ENCODE assay signal across 22 cellular contexts in genomic region chr4:185693548-185694215, GRCh38.
A peak's percentile ranks its signal among the peaks of the same experiment; 100 is the strongest.
DNase-seq lines count a peak whose midpoint lies in the region; ATAC-seq, FAIRE-seq and TF ChIP-seq lines count a peak whose summit lies in the region.
"Had no signal": no experiment of that assay in that cellular context is flagged by ENCODE, and none has a peak within 500 bp of the region (broad histone marks: within the 10 kb centered on the region; RNA-seq: fewer than 3 reads in every experiment).

No MANE protein-coding gene starts in this region.

- H3K9me3 Mint-ChIP-seq in H9: no peaks in the 10 kb centered on the region
- H3K9me3 Mint-ChIP-seq in activated CD8-positive, alpha-beta T cell treated with anti-CD3 and anti-CD28 coated beads for 36 hours: no peaks in the 10 kb centered on the region
- H3K9me3 Mint-ChIP-seq: activated T-cell treated with anti-CD3 and anti-CD28 coated beads, Interleukin-2, amount 50 U/mL, for 4 hours; effector memory CD8-positive, alpha-beta T cell; stimulated activated naive CD8-positive, alpha-beta T cell treated with anti-CD3 and anti-CD28 coated beads, Interleukin-15, Interleukin-2, amounts not matched to agents 100 ng/mL and 50 ng/mL, for 24 hours had no signal

- no peak overlapping the region for H3K27ac ChIP-seq in H9 (ENCODE audit: insufficient read length, low read depth, low read length)
- peak overlapping the region in 3 of 4 donors; percentile 0 to 19 (median 13) for H3K27ac ChIP-seq in esophagus muscularis mucosa (replicated peaks in 1 of 4)
- H3K27ac ChIP-seq in sigmoid colon: peak overlapping the region; percentile 12 to 61 (median 36)
- H3K27ac ChIP-seq in PC-3 (ENCODE audit: low read length): no peak overlapping the region

- no peaks in the 10 kb centered on the region for H3K79me1 ChIP-seq in H9 (ENCODE audit: insufficient read depth, low read depth, low read length, poor library complexity, severe bottlenecking)

- H4K20me1 ChIP-seq in H9 (ENCODE audit: control insufficient read depth, insufficient read depth, insufficient read length): no peaks in the 10 kb centered on the region
- H4K20me1 ChIP-seq in PC-3 (ENCODE audit: low read length): no peaks in the 10 kb centered on the region

- H3K4me1 ChIP-seq in H9 (ENCODE audit: insufficient read depth, low read length) (peaks cover 2% of the 10 kb centered on the region; the same call in 1 of the 2 replicates), esophagus muscularis mucosa (peaks cover 0 to 4% (median 1%) of the 10 kb centered on the region in 4 donors), sigmoid colon (peaks cover 0 to 25% (median 14%) of the 10 kb centered on the region in 4 donors), PC-3 (ENCODE audit: insufficient read depth, low read length) (no peaks in the 10 kb centered on the region)
- H3K4me1 ChIP-seq: Peyer's patch, upper lobe of left lung had no signal

- no peaks in the 10 kb centered on the region for H3F3A ChIP-seq in PC-3 (ENCODE audit: low read length, unreplicated experiment)

- no peaks in the 10 kb centered on the region for H3K9me2 ChIP-seq in PC-3 (replicated peaks; ENCODE audit: low read length)
- H3K9me2 ChIP-seq: SK-N-SH had no signal

- no peak overlapping the region for H3K4ac ChIP-seq in H9 (ENCODE audit: low read depth, low read length)

- no peak overlapping the region for H3K56ac ChIP-seq in H9 (ENCODE audit: insufficient read length, low read depth, low read length)

- H3K23me2 ChIP-seq in H9 (ENCODE audit: insufficient read length, low read depth, low read length, poor library complexity, severe bottlenecking): no peaks in the 10 kb centered on the region

- no peaks in the 10 kb centered on the region for H3K27me3 ChIP-seq in H9 (ENCODE audit: insufficient read depth, low read length)
- H3K27me3 ChIP-seq in esophagus muscularis mucosa: no peaks in the 10 kb centered on the region
- no peaks in the 10 kb centered on the region for H3K27me3 ChIP-seq in sigmoid colon
- no peaks in the 10 kb centered on the region for H3K27me3 ChIP-seq in PC-3 (ENCODE audit: low read length)
- H3K27me3 ChIP-seq: Peyer's patch, upper lobe of left lung had no signal

- H3K4me3 ChIP-seq in esophagus muscularis mucosa: no peak overlapping the region
- no peak overlapping the region for H3K4me3 ChIP-seq in sigmoid colon
- H3K4me3 ChIP-seq in PC-3 (ENCODE audit: low read length): no peak overlapping the region
- H3K4me3 ChIP-seq: Peyer's patch, smooth muscle cell, upper lobe of left lung had no signal

- POLR2A ChIA-PET in PC-3 (lab: Charles Lee; ENCODE audit: unreplicated experiment): no interaction called here
- POLR2A ChIA-PET in activated CD8-positive, alpha-beta T cell treated with anti-CD3 and anti-CD28 coated beads for 36 hours (lab: Charles Lee): no interaction called here

- CTCF ChIA-PET in PC-3 (lab: Charles Lee): no interaction called here
- CTCF ChIA-PET in activated CD8-positive, alpha-beta T cell treated with anti-CD3 and anti-CD28 coated beads for 36 hours (lab: Charles Lee): no interaction called here

- no peaks in the 10 kb centered on the region for H3K27me3 Mint-ChIP-seq in H9 (ENCODE audit: low read depth)
- H3K27me3 Mint-ChIP-seq in activated CD8-positive, alpha-beta T cell treated with anti-CD3 and anti-CD28 coated beads for 36 hours: no peaks in the 10 kb centered on the region

- H3K9ac ChIP-seq in H9 (ENCODE audit: extremely low read depth, insufficient read length, low read length) (no peak overlapping the region), PC-3 (ENCODE audit: low read length) (no peak overlapping the region)
- H3K9ac ChIP-seq: SK-N-SH had no signal

- H2AK5ac ChIP-seq in H9 (ENCODE audit: insufficient read length, low read length): no peak overlapping the region

- H2BK120ac ChIP-seq in H9 (ENCODE audit: low read depth, low read length, poor library complexity, severe bottlenecking): no peak overlapping the region

- H3K4me2 ChIP-seq in H9 (ENCODE audit: insufficient read depth, insufficient read length, low read length) (no peak overlapping the region), PC-3 (ENCODE audit: low read length) (no peak overlapping the region)
- H3K4me2 ChIP-seq: SK-N-SH, smooth muscle cell had no signal

- peaks cover 17% of the 10 kb centered on the region in 2 experiments for H3K4me1 Mint-ChIP-seq in H9
- H3K4me1 Mint-ChIP-seq in activated CD8-positive, alpha-beta T cell treated with anti-CD3 and anti-CD28 coated beads for 36 hours (ENCODE audit: low read depth): no peaks in the 10 kb centered on the region

- no peak for ATAC-seq in PC-3
- ATAC-seq in activated CD8-positive, alpha-beta T cell treated with anti-CD3 and anti-CD28 coated beads for 36 hours: no peak
- ATAC-seq: activated T-cell treated with anti-CD3 and anti-CD28 coated beads, Interleukin-2, amount 50 U/mL, for 4 hours; effector memory CD8-positive, alpha-beta T cell had no signal

- no peak overlapping the region for H2BK15ac ChIP-seq in H9 (ENCODE audit: low read depth, low read length)

- peaks cover 0 to 4% (median 3%) of the 10 kb centered on the region in 3 experiments; a peak in 2 of 7 replicates for H3K36me3 Mint-ChIP-seq in H9 (ENCODE audit: insufficient read depth in 1 of 3, low read depth in 3 of 3)
- H3K36me3 Mint-ChIP-seq in activated CD8-positive, alpha-beta T cell treated with anti-CD3 and anti-CD28 coated beads for 36 hours (ENCODE audit: low read depth): no peaks in the 10 kb centered on the region

- peak; percentile 84 for FAIRE-seq in TTC549 (lab: Jason Lieb, UNC)

- H3K14ac ChIP-seq in H9 (ENCODE audit: insufficient read depth, low read length): no peak overlapping the region

- no peak overlapping the region for H3K4me3 Mint-ChIP-seq in H9
- no peak overlapping the region for H3K4me3 Mint-ChIP-seq in activated CD8-positive, alpha-beta T cell treated with anti-CD3 and anti-CD28 coated beads for 36 hours
- H3K4me3 Mint-ChIP-seq: activated T-cell treated with anti-CD3 and anti-CD28 coated beads, Interleukin-2, amount 50 U/mL, for 4 hours; effector memory CD8-positive, alpha-beta T cell; stimulated activated naive CD8-positive, alpha-beta T cell treated with anti-CD3 and anti-CD28 coated beads, Interleukin-15, Interleukin-2, amounts not matched to agents 100 ng/mL and 50 ng/mL, for 24 hours had no signal

- no peak overlapping the region for H2BK5ac ChIP-seq in H9 (ENCODE audit: insufficient read length, low read length)

- DNase-seq in H9: no peak
- no peak for DNase-seq in esophagus muscularis mucosa (ENCODE audit: extremely low spot score)
- DNase-seq in sigmoid colon: no peak
- DNase-seq in PC-3: no peak
- no peak for DNase-seq in NCI-H2029 treated with DMSO at 0.1 percent for 48 hours (lab: John Stamatoyannopoulos, UW)
- no peak for DNase-seq in activated CD8-positive, alpha-beta T cell treated with anti-CD3 and anti-CD28 coated beads for 36 hours
- no peak for DNase-seq in NCI-H1930 (lab: John Stamatoyannopoulos, UW)
- DNase-seq: activated CD4-positive, CD25-positive, alpha-beta regulatory T cell; activated naive CD4-positive, alpha-beta T cell treated with Interleukin-2 at 50 U/mL for 16 hours; activated T-cell treated with anti-CD3 and anti-CD28 coated beads, Interleukin-2, amount 50 U/mL, for 4 hours; DMS79; effector memory CD8-positive, alpha-beta T cell; mammary epithelial cell; NCI-H1694 treated with DMSO at 0.1 percent for 48 hours; NCI-H226; Peyer's patch; SK-N-SH; stimulated activated CD4-positive, alpha-beta T cell treated with anti-CD3 and anti-CD28 coated beads, Interleukin-4, amount 100 ng/mL, for 1 hour; upper lobe of left lung had no signal

- H2BK12ac ChIP-seq in H9 (ENCODE audit: insufficient read length, low read depth, low read length): no peak overlapping the region

- TF ChIP-seq EP300 in esophagus muscularis mucosa (IDR thresholded peaks at IDR 0.05): no peak
- no peak for TF ChIP-seq EP300 in sigmoid colon (IDR thresholded peaks at IDR 0.05)

- BruUV-seq in PC-3 (replicated peaks; lab: Mats Ljungman, UMichigan): no TSS peak

- WGBS in H9 (ENCODE audit: extremely low coverage, insufficient read length, low lambda C conversion rate): no CpG with 5 or more reads among the region's 12 CpGs
- WGBS in esophagus muscularis mucosa: 70% methylated on average over 12 of the region's 12 CpGs
- 82 to 86% methylated on average over 12 of the region's 12 CpGs for WGBS in sigmoid colon, 2 donors

- no peak overlapping the region for H3K18ac ChIP-seq in H9 (ENCODE audit: insufficient read length, low read depth, low read length)

- H2BK20ac ChIP-seq in H9 (ENCODE audit: low read depth, low read length, poor library complexity, severe bottlenecking): no peak overlapping the region

- no peak for TF ChIP-seq CTCF in H9 (conservative IDR thresholded peaks at IDR 0.05)
- TF ChIP-seq CTCF in esophagus muscularis mucosa (IDR thresholded peaks at IDR 0.05): no peak
- TF ChIP-seq CTCF in sigmoid colon (IDR thresholded peaks at IDR 0.05): no peak
- TF ChIP-seq CTCF in PC-3 (conservative IDR thresholded peaks at IDR 0.05; ENCODE audit: low read depth, low read length): no peak
- no peak for TF ChIP-seq CTCF in activated CD8-positive, alpha-beta T cell treated with anti-CD3 and anti-CD28 coated beads for 36 hours (IDR thresholded peaks at IDR 0.05)

- intact Hi-C loops in esophagus muscularis mucosa (cut with DNase I) (no loop called here), sigmoid colon (cut with DNase I) (no loop called here), PC-3 (cut with micrococcal nuclease) (no loop called here)
- intact Hi-C loops in activated CD8-positive, alpha-beta T cell treated with anti-CD3 and anti-CD28 coated beads for 36 hours (cut with micrococcal nuclease): no loop called here

- H2AFZ ChIP-seq in H9 (ENCODE audit: low read length) (no peak overlapping the region), PC-3 (ENCODE audit: low read length) (no peak overlapping the region)

- H4K91ac ChIP-seq in H9 (ENCODE audit: insufficient read length, low read depth, low read length): no peak overlapping the region

- H4K5ac ChIP-seq in H9 (ENCODE audit: insufficient read length, low read depth, low read length): no peak overlapping the region

- H3K27ac Mint-ChIP-seq in H9: peak overlapping the region in 2 of 3 experiments; percentile 83 to 86; a peak in 3 of 7 replicates
- H3K27ac Mint-ChIP-seq in activated CD8-positive, alpha-beta T cell treated with anti-CD3 and anti-CD28 coated beads for 36 hours: no peak overlapping the region
- H3K27ac Mint-ChIP-seq: effector memory CD8-positive, alpha-beta T cell; stimulated activated naive CD8-positive, alpha-beta T cell treated with anti-CD3 and anti-CD28 coated beads, Interleukin-15, Interleukin-2, amounts not matched to agents 100 ng/mL and 50 ng/mL, for 24 hours had no signal

- H3T11ph ChIP-seq in H9 (ENCODE audit: low read length): no peak overlapping the region

- TF ChIP-seq POLR2A in esophagus muscularis mucosa (IDR thresholded peaks at IDR 0.05; ENCODE audit: low read depth) (no peak), sigmoid colon (IDR thresholded peaks at IDR 0.05) (no peak)

- H3K79me2 ChIP-seq in H9 (ENCODE audit: insufficient read depth, low read length) (no peaks in the 10 kb centered on the region), PC-3 (ENCODE audit: low read length) (no peaks in the 10 kb centered on the region)

- no peaks in the 10 kb centered on the region for H3K9me3 ChIP-seq in H9 (ENCODE audit: control insufficient read depth, low read depth, low read length)
- no peaks in the 10 kb centered on the region for H3K9me3 ChIP-seq in esophagus muscularis mucosa
- H3K9me3 ChIP-seq in sigmoid colon: no peaks in the 10 kb centered on the region
- no peaks in the 10 kb centered on the region for H3K9me3 ChIP-seq in PC-3 (ENCODE audit: low read length)
- H3K9me3 ChIP-seq: Peyer's patch, SK-N-SH, upper lobe of left lung had no signal

- no peak overlapping the region for H3K23ac ChIP-seq in H9 (ENCODE audit: insufficient read length, low read depth, low read length)

- H4K8ac ChIP-seq in H9 (replicated peaks; ENCODE audit: insufficient read length, low read depth, low read length): no peak overlapping the region

- H3K36me3 ChIP-seq in esophagus muscularis mucosa (no peaks in the 10 kb centered on the region), sigmoid colon (no peaks in the 10 kb centered on the region), PC-3 (ENCODE audit: low read depth, low read length) (no peaks in the 10 kb centered on the region)
- H3K36me3 ChIP-seq: Peyer's patch, upper lobe of left lung had no signal

Comparison
In these comparisons a context has a peak if more than half of its experiments do, and no peak if none do; other contexts are left out.
1. H3K27ac ChIP-seq: peak in esophagus muscularis mucosa (3 of 4) and sigmoid colon (4 of 4); none in H9 (single experiment) and PC-3 (single experiment).